11 cellular contexts compared by ENCODE assay signal in genomic region chr1:45785583-45785982, GRCh38. TPM values are rescaled to one million over a fixed set of nuclear protein-coding genes. Genes with fewer than 3 reads are reported as not detected.
DNase-seq lines count a peak whose midpoint lies in the region; ATAC-seq, FAIRE-seq and TF ChIP-seq lines count a peak whose summit lies in the region.
"Had no signal": no experiment of that assay in that cellular context is flagged by ENCODE, and none has a peak within 500 bp of the region (broad histone marks: within the 10 kb centered on the region; RNA-seq: fewer than 3 reads in every experiment).

No MANE protein-coding gene starts in this region.

- no peak for TF ChIP-seq RAD21 in GM12878 (IDR thresholded peaks at IDR 0.05; ENCODE audit: insufficient read depth, low read depth, low read length)

- peak; percentile 41 for FAIRE-seq in GM12878 (lab: Jason Lieb, UNC)
- FAIRE-seq in kidney (lab: Jason Lieb, UNC) = no peak
- no peak for FAIRE-seq in pancreas (lab: Jason Lieb, UNC)

- 0 out of 2 replicates have a peak overlapping the region, but pooled peaks have one; percentile 19 for H3K4me2 ChIP-seq in GM12878 (ENCODE audit: control insufficient read depth, insufficient read depth)

- H3K4me1 Mint-ChIP-seq in T-helper 1 cell treated with Interleukin-12 subunit alpha and Interleukin-12 subunit beta and Interleukin-4 antibody, amounts not matched to agents 30 μg/mL and 1 μg/mL, for 36 hours (ENCODE audit: low read depth) = peaks cover 5% of the 10 kb centered on the region

- H3K36me3 Mint-ChIP-seq in T-helper 1 cell treated with Interleukin-12 subunit alpha and Interleukin-12 subunit beta and Interleukin-4 antibody, amounts not matched to agents 30 μg/mL and 1 μg/mL, for 36 hours (ENCODE audit: low read depth) = no peaks in the 10 kb centered on the region
- H3K36me3 Mint-ChIP-seq: stimulated activated memory B cell treated with anti-CD40 and anti-IgM and Interleukin-4, amounts not matched to agents 10 μg/mL and 1 μg/mL and 100 μg/mL, for 72 hours had no signal

- H3K9ac ChIP-seq in GM12878 (ENCODE audit: control insufficient read depth, insufficient read depth, low read length) = no peak overlapping the region
- no peak overlapping the region for H3K9ac ChIP-seq in kidney (ENCODE audit: low read length in 2 of 2)

- H3K9me3 ChIP-seq in GM12878 (replicated peaks; ENCODE audit: control insufficient read depth, insufficient read depth, low read length) (no peaks in the 10 kb centered on the region), kidney (ENCODE audit: control insufficient read depth in 1 of 2, low read length in 2 of 2) (no peaks in the 10 kb centered on the region), pancreas (no peaks in the 10 kb centered on the region)

- POLR2A ChIA-PET in GM12878 (lab: Charles Lee) = no interaction called here

- no TSS peak for BruUV-seq in GM12878 (replicated peaks; lab: Mats Ljungman, UMichigan)

- H3K4me3 ChIP-seq in GM12865 (ENCODE audit: low read depth, low read length) (no peak overlapping the region), GM12878 (no peak overlapping the region), kidney (ENCODE audit: low read length in 2 of 2) (no peak overlapping the region), pancreas (no peak overlapping the region)

- no peaks in the 10 kb centered on the region for H3K9me3 Mint-ChIP-seq in T-helper 1 cell treated with Interleukin-12 subunit alpha and Interleukin-12 subunit beta and Interleukin-4 antibody, amounts not matched to agents 30 μg/mL and 1 μg/mL, for 36 hours
- H3K9me3 Mint-ChIP-seq: HFFc6; stimulated activated memory B cell treated with anti-CD40 and anti-IgM and Interleukin-4, amounts not matched to agents 10 μg/mL and 1 μg/mL and 100 μg/mL, for 72 hours had no signal

- RAD21 ChIA-PET in GM12878 (lab: Charles Lee; ENCODE audit: unreplicated experiment) = interaction anchor here (1.2 kb wide), 1 partner anchor 100 kb away, joined by 3 read pairs; no protein-coding TSS in a partner anchor

- H4K20me1 ChIP-seq in GM12878 (ENCODE audit: control insufficient read depth, insufficient read depth) = no peaks in the 10 kb centered on the region

- 32% methylated on average over 4 of the region's 4 CpGs for WGBS in GM12878 (ENCODE audit: insufficient coverage, insufficient replicate concordance, low lambda C conversion rate, missing lambda C conversion rate)
- WGBS in pancreas, 2 donors = 61 to 78% methylated on average over 4 of the region's 4 CpGs

- TF ChIP-seq CTCF in GM12865 (IDR thresholded peaks at IDR 0.05; ENCODE audit: insufficient read depth, low read depth, low read length, missing control alignments) (no peak), GM12878 (IDR thresholded peaks at IDR 0.05 in 2 of 3, conservative IDR thresholded peaks at IDR 0.05 in 1 of 3; ENCODE audit: control insufficient read depth in 2 of 3, extremely low read depth in 1 of 3, insufficient read depth in 1 of 3, low read depth in 3 of 3, low read length in 3 of 3) (no peak), kidney (IDR thresholded peaks at IDR 0.05; ENCODE audit: borderline replicate concordance, extremely low read depth, insufficient read depth) (no peak), pancreas (IDR thresholded peaks at IDR 0.05) (no peak)

- peak; percentile 64 for ATAC-seq in HG03342 (IDR thresholded peaks at IDR 0.05; ENCODE audit: unreplicated experiment)
- ATAC-seq in GM12878 = peak; percentile 100
- no peak for ATAC-seq in pancreas
- ATAC-seq: stimulated activated memory B cell treated with anti-CD40 and anti-IgM and Interleukin-4, amounts not matched to agents 10 μg/mL and 1 μg/mL and 100 μg/mL, for 72 hours had no signal

- peak; percentile 77 for DNase-seq in GM12865 (ENCODE audit: low read depth)
- peak; percentile 53 for DNase-seq in GM12878 (ENCODE audit: low read depth, low spot score)
- DNase-seq in kidney = no peak
- no peak for DNase-seq in pancreas
- DNase-seq in C1 segment of cervical spinal cord (lab: John Stamatoyannopoulos, UW) = no peak
- DNase-seq in head of caudate nucleus = no peak
- DNase-seq: HFFc6, hypothalamus had no signal

- CTCF ChIA-PET in GM12878 (lab: Yijun Ruan, JAX) = no interaction called here

- H3K27me3 ChIP-seq in GM12878 (replicated peaks in 1 of 2; ENCODE audit: control insufficient read depth in 2 of 2, insufficient read depth in 2 of 2, low read length in 1 of 2) (no peaks in the 10 kb centered on the region), pancreas (no peaks in the 10 kb centered on the region)

- SMC1A ChIA-PET in GM12878 (lab: Charles Lee; ENCODE audit: uncharacterized antibody, unreplicated experiment) = interaction anchor here (0.6 to 1.4 kb wide), 2 partner anchors 18 to 96 kb away, joined by 4 read pairs; partner anchors contain the start of gene MAST2

- peak overlapping the region; percentile 60 for H3K4me3 Mint-ChIP-seq in T-helper 1 cell treated with Interleukin-12 subunit alpha and Interleukin-12 subunit beta and Interleukin-4 antibody, amounts not matched to agents 30 μg/mL and 1 μg/mL, for 36 hours
- H3K4me3 Mint-ChIP-seq: HFFc6; stimulated activated memory B cell treated with anti-CD40 and anti-IgM and Interleukin-4, amounts not matched to agents 10 μg/mL and 1 μg/mL and 100 μg/mL, for 72 hours had no signal

- H3K4me1 ChIP-seq in GM12878 (ENCODE audit: control insufficient read depth, insufficient read depth, low read length) = no peaks in the 10 kb centered on the region; the same call in 1 of the 2 replicates
- no peaks in the 10 kb centered on the region for H3K4me1 ChIP-seq in kidney (ENCODE audit: control insufficient read depth in 1 of 2, insufficient read depth in 1 of 2, low read depth in 1 of 2, low read length in 2 of 2)
- no peaks in the 10 kb centered on the region for H3K4me1 ChIP-seq in pancreas

- TF ChIP-seq POLR2A in GM12878 (IDR thresholded peaks at IDR 0.05; ENCODE audit: low read depth, low read length) = no peak

- intact Hi-C loops in GM12878 (cut with micrococcal nuclease; ENCODE audit: unreplicated experiment) = no loop called here
- intact Hi-C loops in kidney (cut with DNase I) = no loop called here
- intact Hi-C loops in pancreas (cut with DNase I) = no loop called here
- intact Hi-C loops in head of caudate nucleus (cut with DNase I) = no loop called here

- in situ Hi-C loops in GM12878 (cut with MboI) = no loop called here

- no peaks in the 10 kb centered on the region for H3K36me3 ChIP-seq in GM12878 (ENCODE audit: control insufficient read depth in 2 of 2, insufficient read depth in 2 of 2, low read length in 1 of 2)
- H3K36me3 ChIP-seq in kidney (ENCODE audit: control insufficient read depth in 1 of 2, insufficient read depth in 2 of 2, low read length in 2 of 2) = no peaks in the 10 kb centered on the region
- H3K36me3 ChIP-seq in pancreas = no peaks in the 10 kb centered on the region

- H2AFZ ChIP-seq in GM12878 (ENCODE audit: control insufficient read depth, low read depth, low read length) = no peak overlapping the region; the same call in 1 of the 2 replicates

- H3K27ac Mint-ChIP-seq in T-helper 1 cell treated with Interleukin-12 subunit alpha and Interleukin-12 subunit beta and Interleukin-4 antibody, amounts not matched to agents 30 μg/mL and 1 μg/mL, for 36 hours = no peak overlapping the region
- H3K27ac Mint-ChIP-seq: HFFc6; stimulated activated memory B cell treated with anti-CD40 and anti-IgM and Interleukin-4, amounts not matched to agents 10 μg/mL and 1 μg/mL and 100 μg/mL, for 72 hours had no signal

- no peak for TF ChIP-seq EP300 in GM12878 (IDR thresholded peaks at IDR 0.05; ENCODE audit: borderline replicate concordance in 1 of 2, control insufficient read depth in 1 of 2, low read depth in 2 of 2, low read length in 2 of 2)

- H3K27ac ChIP-seq in GM12878 (ENCODE audit: control insufficient read depth, insufficient read depth) (no peak overlapping the region), kidney (ENCODE audit: low read depth in 2 of 2, low read length in 2 of 2) (no peak overlapping the region), pancreas (no peak overlapping the region)

- no peaks in the 10 kb centered on the region for H3K79me2 ChIP-seq in GM12878 (ENCODE audit: control insufficient read depth, insufficient read depth, low read length)

- peaks cover 23% of the 10 kb centered on the region for H3K27me3 Mint-ChIP-seq in T-helper 1 cell treated with Interleukin-12 subunit alpha and Interleukin-12 subunit beta and Interleukin-4 antibody, amounts not matched to agents 30 μg/mL and 1 μg/mL, for 36 hours (ENCODE audit: low read depth)

RNA-seq across cellular contexts. Expression of gene MAST2, which starts 17.8 kb away (rescaled TPM):
- 51.6 and 64.3 TPM in 2 replicates for total RNA-seq in GM12878 (2013; cell fraction: nucleolus; rRNA removed)
- total RNA-seq in GM12878 (2014; rRNA removed) = 16.7 and 20.2 TPM in 2 replicates
- 11.7 and 12.2 TPM in 2 replicates for total RNA-seq in GM12878 (2014; rRNA removed; fragmentation: Illumina TruSeq; extraction: Trizol)
- total RNA-seq in GM12878 (2021) = 25.1 and 28.7 TPM in 2 replicates
- polyA plus RNA-seq in GM12878 (2011; ENCODE audit: low read depth) = 9.0 TPM
- polyA plus RNA-seq in GM12878 (2011; rRNA removed) = 8.3 and 11.3 TPM in 2 replicates
- 11.9 and 13.8 TPM in 2 replicates for polyA plus RNA-seq in GM12878 (2011; cell fraction: cytosol; rRNA removed)
- polyA plus RNA-seq in GM12878 (2011; cell fraction: nucleus; rRNA removed) = 44.4 and 47.3 TPM in 2 replicates
- polyA plus RNA-seq in GM12878 (2012) = 9.2 and 10.6 TPM in 2 replicates
- 13.1 and 17.6 TPM in 2 replicates for polyA plus RNA-seq in GM12878 (2014; fragmentation: Illumina TruSeq; extraction: Trizol)
- 1 to 10 TPM; 1.0 to 1.4 TPM for polyA plus RNA-seq in GM12878 (2014; fragmentation: Nextera tagmentation; extraction: Ambion mirVana)
- polyA plus RNA-seq in GM12878 (2014; rRNA removed) = 15.2 and 16.3 TPM in 2 replicates
- polyA plus RNA-seq in GM12878 (2016; fragmentation: Nextera tagmentation; extraction: Ambion mirVana) = 10 to 100 TPM; 13.0 to 14.6 TPM
- polyA minus RNA-seq in GM12878 (2011; rRNA and poly(A)+ RNA removed) = 25.2 and 34.2 TPM in 2 replicates
- polyA minus RNA-seq in GM12878 (2011; cell fraction: cytosol; rRNA and poly(A)+ RNA removed) = 13.1 and 13.9 TPM in 2 replicates
- 23.3 and 39.6 TPM in 2 replicates for polyA minus RNA-seq in GM12878 (2011; cell fraction: nucleus; rRNA and poly(A)+ RNA removed)
- total RNA-seq in kidney = 17.9 TPM
- polyA plus RNA-seq in kidney (ENCODE audit: insufficient read depth, low read depth, low replicate concordance) = 7.6 TPM
- total RNA-seq in pancreas = 10 to 100 TPM in 1 of 6 donors, 1 to 10 TPM in 5; 5.1 to 14.5 (median 6.4) TPM
- 10 to 100 TPM in 1 of 2 donors, 1 to 10 TPM in 1; 9.8 to 12.6 TPM for polyA plus RNA-seq in pancreas

RNA-seq across cellular contexts. Expression of gene IPP, which starts 35.1 kb away (rescaled TPM):
- 8.2 and 8.8 TPM in 2 replicates for total RNA-seq in GM12878 (2013; cell fraction: nucleolus; rRNA removed)
- total RNA-seq in GM12878 (2014; rRNA removed) (5.7 and 8.3 TPM in 2 replicates), GM12878 (2014; rRNA removed; fragmentation: Illumina TruSeq; extraction: Trizol) (7.6 and 7.8 TPM in 2 replicates), GM12878 (2021) (12.8 and 14.6 TPM in 2 replicates), kidney (20.0 TPM), pancreas (10 to 100 TPM in 1 of 6 donors, 1 to 10 TPM in 5; 7.3 to 11.3 (median 9.0) TPM)
- polyA plus RNA-seq in GM12878 (2011; ENCODE audit: low read depth) = 8.5 TPM
- polyA plus RNA-seq in GM12878 (2011; rRNA removed) (11.3 and 18.4 TPM in 2 replicates), GM12878 (2014; fragmentation: Illumina TruSeq; extraction: Trizol) (6.6 and 7.3 TPM in 2 replicates), GM12878 (2014; fragmentation: Nextera tagmentation; extraction: Ambion mirVana) (10 to 100 TPM in 1 of 2 experiments, 1 to 10 TPM in 1; 9.5 to 11.2 TPM), GM12878 (2014; rRNA removed) (4.7 and 5.2 TPM in 2 replicates), GM12878 (2016; fragmentation: Nextera tagmentation; extraction: Ambion mirVana) (10 to 100 TPM; 12.9 to 15.0 TPM), kidney (ENCODE audit: insufficient read depth, low read depth, low replicate concordance) (6.3 TPM), pancreas (1 to 10 TPM; 3.1 to 3.5 TPM)
- 4.0 and 4.8 TPM in 2 replicates for polyA plus RNA-seq in GM12878 (2011; cell fraction: cytosol; rRNA removed)
- polyA plus RNA-seq in GM12878 (2011; cell fraction: nucleus; rRNA removed) = 2.9 and 4.0 TPM in 2 replicates
- polyA plus RNA-seq in GM12878 (2012) = 6.8 and 8.5 TPM in 2 replicates
- polyA minus RNA-seq in GM12878 (2011; rRNA and poly(A)+ RNA removed) = 9.4 and 12.9 TPM in 2 replicates
- 4.4 and 5.2 TPM in 2 replicates for polyA minus RNA-seq in GM12878 (2011; cell fraction: cytosol; rRNA and poly(A)+ RNA removed)
- polyA minus RNA-seq in GM12878 (2011; cell fraction: nucleus; rRNA and poly(A)+ RNA removed) = 2.2 and 2.5 TPM in 2 replicates

Comparison
In these comparisons a context has a peak if more than half of its experiments do, and no peak if none do; other contexts are left out.
1. DNase-seq: peak in GM12865 (single experiment) and GM12878 (single experiment); none in kidney (single experiment), pancreas (0 of 6), C1 segment of cervical spinal cord (0 of 14) and head of caudate nucleus (0 of 42).
2. ATAC-seq: peak in HG03342 (single experiment) and GM12878 (single experiment); none in pancreas (0 of 4).